Comparison of ENCODE assay signal across 31 cellular contexts in the genomic region with DNA sequence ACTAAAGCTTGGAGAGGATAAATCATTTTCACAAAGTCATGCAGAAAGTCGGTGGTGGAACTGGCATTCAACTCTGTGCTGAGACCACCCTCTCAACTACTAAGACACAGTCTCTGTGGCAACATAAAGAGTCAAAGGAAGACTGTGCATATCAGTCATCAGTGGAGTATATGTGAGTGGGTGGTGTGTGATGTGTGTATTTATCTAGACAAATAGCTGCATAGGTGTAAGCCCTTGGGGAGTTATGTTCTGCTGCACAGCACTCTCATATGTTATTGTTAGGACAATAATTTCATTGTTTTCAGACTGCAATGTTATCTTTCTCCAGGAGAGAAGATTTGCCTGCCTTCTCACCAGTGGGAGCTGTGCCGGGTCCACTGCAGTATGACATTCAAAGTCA.
"Had no signal": no experiment of that assay in that cellular context is flagged by ENCODE, and none has a peak within 500 bp of the region (broad histone marks: within the 10 kb centered on the region; RNA-seq: fewer than 3 reads in every experiment).

No MANE protein-coding gene starts in this region.

- H3K27ac Mint-ChIP-seq: immature natural killer cell; naive thymus-derived CD8-positive, alpha-beta T cell had no signal

- H3K9me3 ChIP-seq: left lung, lower lobe of right lung, pancreas, prostate gland, stomach, testis, thyroid gland, transverse colon, upper lobe of left lung, vagina had no signal

- H3K36me3 Mint-ChIP-seq: immature natural killer cell had no signal

- H3K4me1 ChIP-seq: left lung, lower lobe of right lung, pancreas, prostate gland, stomach, testis, thyroid gland, transverse colon, upper lobe of left lung had no signal

- H3K4me3 Mint-ChIP-seq: immature natural killer cell; naive thymus-derived CD8-positive, alpha-beta T cell; nephron; neural crest cell had no signal

- H3K27ac ChIP-seq: left lung, lower lobe of right lung, pancreas, prostate gland, skin epidermis, stomach, testis, thyroid gland, transverse colon, upper lobe of left lung, vagina had no signal

- FAIRE-seq: islet of Langerhans, kidney, pancreas had no signal

- H3K4me3 ChIP-seq: left lung, lower lobe of right lung, pancreas, prostate gland, skin epidermis, stomach, testis, thyroid gland, transverse colon, upper lobe of left lung, vagina had no signal

- H3K4me1 Mint-ChIP-seq: immature natural killer cell; naive thymus-derived CD8-positive, alpha-beta T cell had no signal

- ATAC-seq: left colon; left lung; lower lobe of right lung; naive thymus-derived CD8-positive, alpha-beta T cell; pancreas; right cardiac atrium; sciatic nerve had no signal

- H3K36me3 ChIP-seq: left lung, lower lobe of right lung, pancreas, prostate gland, stomach, thyroid gland, transverse colon, upper lobe of left lung, vagina had no signal

- H3K9me3 Mint-ChIP-seq: naive thymus-derived CD8-positive, alpha-beta T cell; nephron; neural crest cell had no signal

- DNase-seq: hypothalamus; immature natural killer cell; kidney; left colon; left lung; lower lobe of right lung; mammary epithelial cell; mesenchymal stem cell; naive thymus-derived CD8-positive, alpha-beta T cell; nucleus accumbens; pancreas; posterior cingulate gyrus; retina; right cardiac atrium; stimulated activated CD4-positive, alpha-beta T cell treated with anti-CD3 and anti-CD28 coated beads, Interleukin-12 subunit alpha, Interleukin-12 subunit beta, amount 100 ng/mL, for 4 hours; stimulated activated CD4-positive, alpha-beta T cell treated with anti-CD3 and anti-CD28 coated beads, Interleukin-15, amount 100 ng/mL, for 24 hours; stimulated activated CD4-positive, alpha-beta T cell treated with anti-CD3 and anti-CD28 coated beads, Interleukin-2, amount 100 ng/mL, for 24 hours; stimulated activated CD4-positive, alpha-beta T cell treated with anti-CD3 and anti-CD28 coated beads, Interleukin-4, amount 100 ng/mL, for 1 hour; stimulated activated naive CD4-positive, alpha-beta T cell; stomach; testis; thyroid gland; transverse colon; upper lobe of left lung had no signal

- H3K27me3 ChIP-seq: left lung, stomach, testis, thyroid gland, upper lobe of left lung, vagina had no signal
